Comparison of ENCODE assay signal across 7 cellular contexts in genomic region chr18:75987913-75988312, GRCh38.
DNase-seq lines count a peak whose midpoint lies in the region; FAIRE-seq and TF ChIP-seq lines count a peak whose summit lies in the region.
"Not testable (repeated sequence)": the region's sequence is repeated elsewhere in the genome, so short reads cannot be mapped to it uniquely, and the experiment has no call there.

No MANE protein-coding gene starts in this region.

- H3K9ac ChIP-seq in BLaER1; kidney (ENCODE audit: low read length in 2 of 2): not testable (repeated sequence)

- WGBS in small intestine, 3 donors: 75 to 85% (median 82%) methylated on average over 4 of the region's 4 CpGs

- not testable (repeated sequence) for H3K27me3 ChIP-seq in BLaER1; small intestine (ENCODE audit: control insufficient read depth in 2 of 2, insufficient read depth in 2 of 2, low read length in 2 of 2)

- not testable (repeated sequence) for DNase-seq in frontal cortex (ENCODE audit: low spot score in 2 of 2); kidney; small intestine

- FAIRE-seq in G401.6 (lab: Jason Lieb, UNC): peak; percentile 27
- FAIRE-seq in TTC549 (lab: Jason Lieb, UNC): peak; percentile 95
- FAIRE-seq in colon (lab: Jason Lieb, UNC): peak; percentile 98
- peak; percentile 99 for FAIRE-seq in frontal cortex (lab: Jason Lieb, UNC)
- FAIRE-seq in kidney (lab: Jason Lieb, UNC): peak; percentile 99
- peak; percentile 87 for FAIRE-seq in small intestine (lab: Jason Lieb, UNC)

- H3K4me3 ChIP-seq in BLaER1; kidney (ENCODE audit: low read length in 2 of 2); small intestine (ENCODE audit: low read depth in 1 of 2, low read length in 2 of 2): not testable (repeated sequence)

- TF ChIP-seq CTCF in kidney (IDR thresholded peaks at IDR 0.05; ENCODE audit: borderline replicate concordance, extremely low read depth, insufficient read depth): not testable (repeated sequence)

- peak overlapping the region; percentile 42; the same call in 1 of the 2 replicates for H3K4me2 ChIP-seq in BLaER1

- H4K20me1 ChIP-seq in BLaER1: not testable (repeated sequence)

- H3K4me1 ChIP-seq in BLaER1: peaks cover 15% of the 10 kb centered on the region
- H3K4me1 ChIP-seq in kidney (ENCODE audit: control insufficient read depth in 1 of 2, insufficient read depth in 1 of 2, low read depth in 1 of 2, low read length in 2 of 2); small intestine (ENCODE audit: control insufficient read depth in 2 of 2, insufficient read depth in 1 of 2, low read depth in 1 of 2, low read length in 1 of 2): not testable (repeated sequence)

- not testable (repeated sequence) for H3K36me3 ChIP-seq in BLaER1; kidney (ENCODE audit: control insufficient read depth in 1 of 2, insufficient read depth in 2 of 2, low read length in 2 of 2); small intestine (ENCODE audit: control insufficient read depth in 2 of 2, insufficient read depth in 2 of 2, low read length in 2 of 2)

- intact Hi-C loops in kidney (cut with DNase I): not testable (repeated sequence)

- H3K9me3 ChIP-seq in BLaER1; kidney (ENCODE audit: control insufficient read depth in 1 of 2, low read length in 2 of 2); small intestine (ENCODE audit: control insufficient read depth, low read depth): not testable (repeated sequence)

- H3K27ac ChIP-seq in BLaER1; kidney (ENCODE audit: low read depth in 2 of 2, low read length in 2 of 2); small intestine (ENCODE audit: low read depth in 1 of 2, low read length in 1 of 2): not testable (repeated sequence)
